In the genomic region with DNA sequence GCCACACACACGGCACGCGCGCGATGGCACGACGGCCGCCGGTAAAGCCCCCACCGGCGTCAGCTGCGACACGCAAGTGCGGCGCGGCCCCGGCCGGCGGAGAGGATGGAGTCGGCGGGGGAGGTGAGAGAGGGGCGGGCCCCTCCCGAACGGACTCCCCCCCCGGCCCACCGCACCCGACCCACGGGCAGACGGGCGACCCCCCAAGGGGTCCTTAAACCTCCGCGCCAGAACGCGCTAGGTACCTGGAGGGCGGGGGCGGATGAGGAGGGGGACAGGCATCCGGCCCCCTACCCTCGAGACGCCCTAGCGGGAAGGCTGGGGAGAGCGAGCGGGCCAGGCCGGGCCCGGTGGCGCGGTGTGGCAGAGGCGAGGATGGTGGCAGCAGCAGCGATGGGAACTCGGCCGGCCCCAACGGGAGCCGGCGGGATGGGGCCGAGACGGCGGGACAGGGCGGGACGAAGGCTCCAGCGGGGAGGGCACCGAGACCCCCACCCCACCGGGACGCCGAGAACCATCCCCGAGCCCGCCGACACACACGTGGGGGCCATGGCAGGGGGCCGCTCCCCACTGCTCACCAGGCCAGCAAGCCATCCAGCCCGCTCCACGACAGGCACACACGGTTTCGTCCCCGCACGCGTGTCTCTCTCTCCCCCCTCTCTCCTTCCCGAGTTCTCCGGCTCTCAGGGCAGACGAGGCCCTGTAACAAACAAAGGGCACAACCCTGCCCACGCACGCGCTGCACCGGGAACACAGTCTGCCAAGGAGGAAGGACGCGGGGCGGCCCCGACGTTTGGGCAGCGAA, we compare ENCODE assay signal across 2 cellular contexts.
TF ChIP-seq lines count a peak whose summit lies in the region.

No MANE protein-coding gene starts in this region.

TF ChIP-seq in SK-N-SH, 30 proteins besides CTCF, POLR2A, EP300 and RAD21 (continued from another document):
- TF ChIP-seq, protein P1, sequence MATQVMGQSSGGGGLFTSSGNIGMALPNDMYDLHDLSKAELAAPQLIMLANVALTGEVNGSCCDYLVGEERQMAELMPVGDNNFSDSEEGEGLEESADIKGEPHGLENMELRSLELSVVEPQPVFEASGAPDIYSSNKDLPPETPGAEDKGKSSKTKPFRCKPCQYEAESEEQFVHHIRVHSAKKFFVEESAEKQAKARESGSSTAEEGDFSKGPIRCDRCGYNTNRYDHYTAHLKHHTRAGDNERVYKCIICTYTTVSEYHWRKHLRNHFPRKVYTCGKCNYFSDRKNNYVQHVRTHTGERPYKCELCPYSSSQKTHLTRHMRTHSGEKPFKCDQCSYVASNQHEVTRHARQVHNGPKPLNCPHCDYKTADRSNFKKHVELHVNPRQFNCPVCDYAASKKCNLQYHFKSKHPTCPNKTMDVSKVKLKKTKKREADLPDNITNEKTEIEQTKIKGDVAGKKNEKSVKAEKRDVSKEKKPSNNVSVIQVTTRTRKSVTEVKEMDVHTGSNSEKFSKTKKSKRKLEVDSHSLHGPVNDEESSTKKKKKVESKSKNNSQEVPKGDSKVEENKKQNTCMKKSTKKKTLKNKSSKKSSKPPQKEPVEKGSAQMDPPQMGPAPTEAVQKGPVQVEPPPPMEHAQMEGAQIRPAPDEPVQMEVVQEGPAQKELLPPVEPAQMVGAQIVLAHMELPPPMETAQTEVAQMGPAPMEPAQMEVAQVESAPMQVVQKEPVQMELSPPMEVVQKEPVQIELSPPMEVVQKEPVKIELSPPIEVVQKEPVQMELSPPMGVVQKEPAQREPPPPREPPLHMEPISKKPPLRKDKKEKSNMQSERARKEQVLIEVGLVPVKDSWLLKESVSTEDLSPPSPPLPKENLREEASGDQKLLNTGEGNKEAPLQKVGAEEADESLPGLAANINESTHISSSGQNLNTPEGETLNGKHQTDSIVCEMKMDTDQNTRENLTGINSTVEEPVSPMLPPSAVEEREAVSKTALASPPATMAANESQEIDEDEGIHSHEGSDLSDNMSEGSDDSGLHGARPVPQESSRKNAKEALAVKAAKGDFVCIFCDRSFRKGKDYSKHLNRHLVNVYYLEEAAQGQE (IDR thresholded peaks at IDR 0.05; ENCODE audit: low read depth, low read length) = no peak
- TF ChIP-seq CHD2 (IDR thresholded peaks at IDR 0.05; ENCODE audit: low read length, partially characterized antibody) = no peak
- no peak for TF ChIP-seq TAF1 (IDR thresholded peaks at IDR 0.05; ENCODE audit: borderline replicate concordance, low read depth, low read length)
- TF ChIP-seq RCOR1 (IDR thresholded peaks at IDR 0.05; ENCODE audit: low read length) = no peak
- TF ChIP-seq, protein P2, sequence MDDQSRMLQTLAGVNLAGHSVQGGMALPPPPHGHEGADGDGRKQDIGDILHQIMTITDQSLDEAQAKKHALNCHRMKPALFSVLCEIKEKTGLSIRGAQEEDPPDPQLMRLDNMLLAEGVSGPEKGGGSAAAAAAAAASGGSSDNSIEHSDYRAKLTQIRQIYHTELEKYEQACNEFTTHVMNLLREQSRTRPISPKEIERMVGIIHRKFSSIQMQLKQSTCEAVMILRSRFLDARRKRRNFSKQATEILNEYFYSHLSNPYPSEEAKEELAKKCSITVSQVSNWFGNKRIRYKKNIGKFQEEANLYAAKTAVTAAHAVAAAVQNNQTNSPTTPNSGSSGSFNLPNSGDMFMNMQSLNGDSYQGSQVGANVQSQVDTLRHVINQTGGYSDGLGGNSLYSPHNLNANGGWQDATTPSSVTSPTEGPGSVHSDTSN (IDR thresholded peaks at IDR 0.05) = no peak
- no peak for TF ChIP-seq SMC3 (IDR thresholded peaks at IDR 0.05; ENCODE audit: low read depth, low read length)
- TF ChIP-seq, protein P3, sequence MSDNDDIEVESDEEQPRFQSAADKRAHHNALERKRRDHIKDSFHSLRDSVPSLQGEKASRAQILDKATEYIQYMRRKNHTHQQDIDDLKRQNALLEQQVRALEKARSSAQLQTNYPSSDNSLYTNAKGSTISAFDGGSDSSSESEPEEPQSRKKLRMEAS (IDR thresholded peaks at IDR 0.05; ENCODE audit: low read depth) = no peak
- no peak for TF ChIP-seq POLR2AphosphoS5 (IDR thresholded peaks at IDR 0.05; ENCODE audit: low read depth, low read length)
- no peak for TF ChIP-seq GATA2 (CRISPR knock-in tag; IDR thresholded peaks at IDR 0.05)
- no peak for TF ChIP-seq FOXM1 (IDR thresholded peaks at IDR 0.05; ENCODE audit: low read depth)
- TF ChIP-seq EZH2phosphoT487 (IDR thresholded peaks at IDR 0.05; ENCODE audit: borderline replicate concordance, low read depth) = no peak
- no peak for TF ChIP-seq SIN3A (IDR thresholded peaks at IDR 0.05; ENCODE audit: borderline replicate concordance, low read depth, low read length)
- no peak for TF ChIP-seq YY1 (IDR thresholded peaks at IDR 0.05; ENCODE audit: low read depth)
- TF ChIP-seq, protein P4, sequence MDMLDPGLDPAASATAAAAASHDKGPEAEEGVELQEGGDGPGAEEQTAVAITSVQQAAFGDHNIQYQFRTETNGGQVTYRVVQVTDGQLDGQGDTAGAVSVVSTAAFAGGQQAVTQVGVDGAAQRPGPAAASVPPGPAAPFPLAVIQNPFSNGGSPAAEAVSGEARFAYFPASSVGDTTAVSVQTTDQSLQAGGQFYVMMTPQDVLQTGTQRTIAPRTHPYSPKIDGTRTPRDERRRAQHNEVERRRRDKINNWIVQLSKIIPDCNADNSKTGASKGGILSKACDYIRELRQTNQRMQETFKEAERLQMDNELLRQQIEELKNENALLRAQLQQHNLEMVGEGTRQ (IDR thresholded peaks at IDR 0.05; ENCODE audit: borderline replicate concordance, low read depth, low read length) = no peak
- TF ChIP-seq TCF12 (IDR thresholded peaks at IDR 0.05) = no peak
- TF ChIP-seq, protein P5, sequence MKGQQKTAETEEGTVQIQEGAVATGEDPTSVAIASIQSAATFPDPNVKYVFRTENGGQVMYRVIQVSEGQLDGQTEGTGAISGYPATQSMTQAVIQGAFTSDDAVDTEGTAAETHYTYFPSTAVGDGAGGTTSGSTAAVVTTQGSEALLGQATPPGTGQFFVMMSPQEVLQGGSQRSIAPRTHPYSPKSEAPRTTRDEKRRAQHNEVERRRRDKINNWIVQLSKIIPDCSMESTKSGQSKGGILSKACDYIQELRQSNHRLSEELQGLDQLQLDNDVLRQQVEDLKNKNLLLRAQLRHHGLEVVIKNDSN (IDR thresholded peaks at IDR 0.05; ENCODE audit: borderline replicate concordance, low read depth) = no peak
- TF ChIP-seq, protein P6, sequence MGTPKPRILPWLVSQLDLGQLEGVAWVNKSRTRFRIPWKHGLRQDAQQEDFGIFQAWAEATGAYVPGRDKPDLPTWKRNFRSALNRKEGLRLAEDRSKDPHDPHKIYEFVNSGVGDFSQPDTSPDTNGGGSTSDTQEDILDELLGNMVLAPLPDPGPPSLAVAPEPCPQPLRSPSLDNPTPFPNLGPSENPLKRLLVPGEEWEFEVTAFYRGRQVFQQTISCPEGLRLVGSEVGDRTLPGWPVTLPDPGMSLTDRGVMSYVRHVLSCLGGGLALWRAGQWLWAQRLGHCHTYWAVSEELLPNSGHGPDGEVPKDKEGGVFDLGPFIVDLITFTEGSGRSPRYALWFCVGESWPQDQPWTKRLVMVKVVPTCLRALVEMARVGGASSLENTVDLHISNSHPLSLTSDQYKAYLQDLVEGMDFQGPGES (IDR thresholded peaks at IDR 0.05; ENCODE audit: low read depth, low read length) = no peak
- no peak for TF ChIP-seq FOSL2 (IDR thresholded peaks at IDR 0.05; ENCODE audit: borderline replicate concordance, low read depth)
TF ChIP-seq in SK-N-SH: peak in this region for 0.

TF ChIP-seq in SK-N-SH treated with all-trans-retinoic acid at 6 μM for 48 hours, 23 proteins besides CTCF, POLR2A, EP300 and RAD21 (continued from another document):
- TF ChIP-seq ARNTL (CRISPR knock-in tag; IDR thresholded peaks at IDR 0.05; ENCODE audit: borderline replicate concordance, low read depth) (no peak), ZNF70 (CRISPR knock-in tag; IDR thresholded peaks at IDR 0.05) (no peak), PPARA (CRISPR knock-in tag; IDR thresholded peaks at IDR 0.05; ENCODE audit: borderline replicate concordance) (no peak), TCF4 (CRISPR knock-in tag; IDR thresholded peaks at IDR 0.05; ENCODE audit: borderline replicate concordance) (no peak)
- TF ChIP-seq, protein P7, sequence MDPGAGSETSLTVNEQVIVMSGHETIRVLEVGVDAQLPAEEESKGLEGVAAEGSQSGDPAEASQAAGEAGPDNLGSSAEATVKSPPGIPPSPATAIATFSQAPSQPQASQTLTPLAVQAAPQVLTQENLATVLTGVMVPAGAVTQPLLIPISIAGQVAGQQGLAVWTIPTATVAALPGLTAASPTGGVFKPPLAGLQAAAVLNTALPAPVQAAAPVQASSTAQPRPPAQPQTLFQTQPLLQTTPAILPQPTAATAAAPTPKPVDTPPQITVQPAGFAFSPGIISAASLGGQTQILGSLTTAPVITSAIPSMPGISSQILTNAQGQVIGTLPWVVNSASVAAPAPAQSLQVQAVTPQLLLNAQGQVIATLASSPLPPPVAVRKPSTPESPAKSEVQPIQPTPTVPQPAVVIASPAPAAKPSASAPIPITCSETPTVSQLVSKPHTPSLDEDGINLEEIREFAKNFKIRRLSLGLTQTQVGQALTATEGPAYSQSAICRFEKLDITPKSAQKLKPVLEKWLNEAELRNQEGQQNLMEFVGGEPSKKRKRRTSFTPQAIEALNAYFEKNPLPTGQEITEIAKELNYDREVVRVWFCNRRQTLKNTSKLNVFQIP (CRISPR knock-in tag; IDR thresholded peaks at IDR 0.05; ENCODE audit: borderline replicate concordance, low read depth) = no peak
- TF ChIP-seq, protein P8, sequence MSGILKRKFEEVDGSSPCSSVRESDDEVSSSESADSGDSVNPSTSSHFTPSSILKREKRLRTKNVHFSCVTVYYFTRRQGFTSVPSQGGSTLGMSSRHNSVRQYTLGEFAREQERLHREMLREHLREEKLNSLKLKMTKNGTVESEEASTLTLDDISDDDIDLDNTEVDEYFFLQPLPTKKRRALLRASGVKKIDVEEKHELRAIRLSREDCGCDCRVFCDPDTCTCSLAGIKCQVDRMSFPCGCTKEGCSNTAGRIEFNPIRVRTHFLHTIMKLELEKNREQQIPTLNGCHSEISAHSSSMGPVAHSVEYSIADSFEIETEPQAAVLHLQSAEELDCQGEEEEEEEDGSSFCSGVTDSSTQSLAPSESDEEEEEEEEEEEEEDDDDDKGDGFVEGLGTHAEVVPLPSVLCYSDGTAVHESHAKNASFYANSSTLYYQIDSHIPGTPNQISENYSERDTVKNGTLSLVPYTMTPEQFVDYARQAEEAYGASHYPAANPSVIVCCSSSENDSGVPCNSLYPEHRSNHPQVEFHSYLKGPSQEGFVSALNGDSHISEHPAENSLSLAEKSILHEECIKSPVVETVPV (CRISPR knock-in tag; IDR thresholded peaks at IDR 0.05) = no peak
- TF ChIP-seq, protein P9, sequence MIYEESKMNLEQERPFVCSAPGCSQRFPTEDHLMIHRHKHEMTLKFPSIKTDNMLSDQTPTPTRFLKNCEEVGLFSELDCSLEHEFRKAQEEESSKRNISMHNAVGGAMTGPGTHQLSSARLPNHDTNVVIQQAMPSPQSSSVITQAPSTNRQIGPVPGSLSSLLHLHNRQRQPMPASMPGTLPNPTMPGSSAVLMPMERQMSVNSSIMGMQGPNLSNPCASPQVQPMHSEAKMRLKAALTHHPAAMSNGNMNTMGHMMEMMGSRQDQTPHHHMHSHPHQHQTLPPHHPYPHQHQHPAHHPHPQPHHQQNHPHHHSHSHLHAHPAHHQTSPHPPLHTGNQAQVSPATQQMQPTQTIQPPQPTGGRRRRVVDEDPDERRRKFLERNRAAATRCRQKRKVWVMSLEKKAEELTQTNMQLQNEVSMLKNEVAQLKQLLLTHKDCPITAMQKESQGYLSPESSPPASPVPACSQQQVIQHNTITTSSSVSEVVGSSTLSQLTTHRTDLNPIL (CRISPR knock-in tag; IDR thresholded peaks at IDR 0.05; ENCODE audit: low read depth) = no peak
